Comparison of ENCODE assay signal across 1 cellular context in the genomic region with DNA sequence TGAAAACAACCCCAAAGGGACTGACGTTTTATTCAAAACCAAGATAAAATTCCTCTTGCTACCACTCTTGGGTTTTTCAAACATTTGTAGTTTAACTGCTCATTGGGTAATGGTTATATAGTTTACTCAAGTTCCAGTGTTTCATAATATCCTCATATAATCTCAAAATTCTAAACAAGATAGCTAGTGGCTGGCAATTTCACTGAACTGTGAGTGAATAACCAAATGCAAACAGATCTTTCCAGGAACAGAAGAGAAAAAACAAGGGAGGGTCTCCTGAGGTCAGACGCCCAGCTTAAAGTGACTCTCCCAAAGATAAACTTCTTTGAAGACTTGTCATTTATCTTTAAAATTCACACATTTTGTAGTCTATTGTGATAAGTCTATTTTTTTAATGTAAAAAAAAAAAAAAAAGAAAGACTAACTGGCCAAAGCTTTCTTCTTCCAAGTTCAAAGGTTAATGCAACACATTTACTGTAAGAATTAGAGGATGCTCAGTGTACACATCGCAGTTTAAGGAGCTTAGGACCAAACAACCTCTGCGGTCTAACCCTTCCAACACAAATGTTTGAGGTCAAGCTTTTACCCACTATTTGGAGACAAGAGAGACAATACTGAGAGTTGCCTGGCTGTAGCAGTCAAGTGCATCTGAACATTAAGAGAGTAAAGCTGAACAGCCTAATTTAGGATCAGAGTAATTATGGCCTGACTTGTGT.
TF ChIP-seq lines count a peak whose summit lies in the region.

No MANE protein-coding gene starts in this region.

TF ChIP-seq in HepG2, 621 proteins besides CTCF, POLR2A, EP300 and RAD21 (continues in another document):
- TF ChIP-seq THAP11 (CRISPR knock-in tag; IDR thresholded peaks at IDR 0.05): no peak
- TF ChIP-seq, protein P1, sequence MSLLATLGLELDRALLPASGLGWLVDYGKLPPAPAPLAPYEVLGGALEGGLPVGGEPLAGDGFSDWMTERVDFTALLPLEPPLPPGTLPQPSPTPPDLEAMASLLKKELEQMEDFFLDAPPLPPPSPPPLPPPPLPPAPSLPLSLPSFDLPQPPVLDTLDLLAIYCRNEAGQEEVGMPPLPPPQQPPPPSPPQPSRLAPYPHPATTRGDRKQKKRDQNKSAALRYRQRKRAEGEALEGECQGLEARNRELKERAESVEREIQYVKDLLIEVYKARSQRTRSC (CRISPR knock-in tag; IDR thresholded peaks at IDR 0.05; ENCODE audit: low read depth): no peak
- TF ChIP-seq, protein P2, sequence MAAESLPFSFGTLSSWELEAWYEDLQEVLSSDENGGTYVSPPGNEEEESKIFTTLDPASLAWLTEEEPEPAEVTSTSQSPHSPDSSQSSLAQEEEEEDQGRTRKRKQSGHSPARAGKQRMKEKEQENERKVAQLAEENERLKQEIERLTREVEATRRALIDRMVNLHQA (CRISPR knock-in tag; IDR thresholded peaks at IDR 0.05): no peak
- peak; percentile 57; the same call in 1 of the 2 replicates for TF ChIP-seq ZNF205 (CRISPR knock-in tag; IDR thresholded peaks at IDR 0.05)
- 0 out of 2 replicates have a peak, but pooled peaks have one; percentile 5 for TF ChIP-seq PPARG (CRISPR knock-in tag; conservative IDR thresholded peaks at IDR 0.05)
- peak; percentile 79 for TF ChIP-seq TCF7 (IDR thresholded peaks at IDR 0.05; ENCODE audit: low read depth)
- TF ChIP-seq, protein P3, sequence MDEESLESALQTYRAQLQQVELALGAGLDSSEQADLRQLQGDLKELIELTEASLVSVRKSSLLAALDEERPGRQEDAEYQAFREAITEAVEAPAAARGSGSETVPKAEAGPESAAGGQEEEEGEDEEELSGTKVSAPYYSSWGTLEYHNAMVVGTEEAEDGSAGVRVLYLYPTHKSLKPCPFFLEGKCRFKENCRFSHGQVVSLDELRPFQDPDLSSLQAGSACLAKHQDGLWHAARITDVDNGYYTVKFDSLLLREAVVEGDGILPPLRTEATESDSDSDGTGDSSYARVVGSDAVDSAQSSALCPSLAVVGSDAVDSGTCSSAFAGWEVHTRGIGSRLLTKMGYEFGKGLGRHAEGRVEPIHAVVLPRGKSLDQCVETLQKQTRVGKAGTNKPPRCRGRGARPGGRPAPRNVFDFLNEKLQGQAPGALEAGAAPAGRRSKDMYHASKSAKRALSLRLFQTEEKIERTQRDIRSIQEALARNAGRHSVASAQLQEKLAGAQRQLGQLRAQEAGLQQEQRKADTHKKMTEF (CRISPR knock-in tag; IDR thresholded peaks at IDR 0.05): peak; percentile 45; the same call in 1 of the 2 replicates
- no peak for TF ChIP-seq ZNF501 (CRISPR knock-in tag; IDR thresholded peaks at IDR 0.05)
- TF ChIP-seq FOXM1 (CRISPR knock-in tag; IDR thresholded peaks at IDR 0.05): no peak
- no peak for TF ChIP-seq ZSCAN21 (CRISPR knock-in tag; IDR thresholded peaks at IDR 0.05; ENCODE audit: borderline replicate concordance)
- no peak for TF ChIP-seq FOXA1 (IDR thresholded peaks at IDR 0.05)
- peak; percentile 72 for TF ChIP-seq FOXA1 (CRISPR knock-in tag; IDR thresholded peaks at IDR 0.05)
- TF ChIP-seq, protein P4, sequence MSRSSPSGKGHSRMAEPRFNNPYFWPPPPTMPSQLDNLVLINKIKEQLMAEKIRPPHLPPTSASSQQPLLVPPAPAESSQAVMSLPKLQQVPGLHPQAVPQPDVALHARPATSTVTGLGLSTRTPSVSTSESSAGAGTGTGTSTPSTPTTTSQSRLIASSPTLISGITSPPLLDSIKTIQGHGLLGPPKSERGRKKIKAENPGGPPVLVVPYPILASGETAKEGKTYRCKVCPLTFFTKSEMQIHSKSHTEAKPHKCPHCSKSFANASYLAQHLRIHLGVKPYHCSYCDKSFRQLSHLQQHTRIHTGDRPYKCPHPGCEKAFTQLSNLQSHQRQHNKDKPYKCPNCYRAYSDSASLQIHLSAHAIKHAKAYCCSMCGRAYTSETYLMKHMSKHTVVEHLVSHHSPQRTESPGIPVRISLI (CRISPR knock-in tag; IDR thresholded peaks at IDR 0.05; ENCODE audit: borderline replicate concordance): peak; percentile 86
- TF ChIP-seq ZNF564 (CRISPR knock-in tag; IDR thresholded peaks at IDR 0.05): no peak
- no peak for TF ChIP-seq SCMH1 (CRISPR knock-in tag; IDR thresholded peaks at IDR 0.05; ENCODE audit: borderline replicate concordance)
- TF ChIP-seq, protein P5, sequence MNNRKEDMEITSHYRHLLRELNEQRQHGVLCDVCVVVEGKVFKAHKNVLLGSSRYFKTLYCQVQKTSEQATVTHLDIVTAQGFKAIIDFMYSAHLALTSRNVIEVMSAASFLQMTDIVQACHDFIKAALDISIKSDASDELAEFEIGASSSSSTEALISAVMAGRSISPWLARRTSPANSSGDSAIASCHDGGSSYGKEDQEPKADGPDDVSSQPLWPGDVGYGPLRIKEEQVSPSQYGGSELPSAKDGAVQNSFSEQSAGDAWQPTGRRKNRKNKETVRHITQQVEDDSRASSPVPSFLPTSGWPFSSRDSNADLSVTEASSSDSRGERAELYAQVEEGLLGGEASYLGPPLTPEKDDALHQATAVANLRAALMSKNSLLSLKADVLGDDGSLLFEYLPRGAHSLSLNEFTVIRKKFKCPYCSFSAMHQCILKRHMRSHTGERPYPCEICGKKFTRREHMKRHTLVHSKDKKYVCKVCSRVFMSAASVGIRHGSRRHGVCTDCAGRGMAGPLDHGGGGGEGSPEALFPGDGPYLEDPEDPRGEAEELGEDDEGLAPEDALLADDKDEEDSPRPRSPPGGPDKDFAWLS (CRISPR knock-in tag; IDR thresholded peaks at IDR 0.05; ENCODE audit: borderline replicate concordance): no peak
- no peak for TF ChIP-seq ZFP36L1 (CRISPR knock-in tag; IDR thresholded peaks at IDR 0.05)
- TF ChIP-seq ZFX (CRISPR knock-in tag; IDR thresholded peaks at IDR 0.05; ENCODE audit: low read depth): no peak
- TF ChIP-seq, protein P6, sequence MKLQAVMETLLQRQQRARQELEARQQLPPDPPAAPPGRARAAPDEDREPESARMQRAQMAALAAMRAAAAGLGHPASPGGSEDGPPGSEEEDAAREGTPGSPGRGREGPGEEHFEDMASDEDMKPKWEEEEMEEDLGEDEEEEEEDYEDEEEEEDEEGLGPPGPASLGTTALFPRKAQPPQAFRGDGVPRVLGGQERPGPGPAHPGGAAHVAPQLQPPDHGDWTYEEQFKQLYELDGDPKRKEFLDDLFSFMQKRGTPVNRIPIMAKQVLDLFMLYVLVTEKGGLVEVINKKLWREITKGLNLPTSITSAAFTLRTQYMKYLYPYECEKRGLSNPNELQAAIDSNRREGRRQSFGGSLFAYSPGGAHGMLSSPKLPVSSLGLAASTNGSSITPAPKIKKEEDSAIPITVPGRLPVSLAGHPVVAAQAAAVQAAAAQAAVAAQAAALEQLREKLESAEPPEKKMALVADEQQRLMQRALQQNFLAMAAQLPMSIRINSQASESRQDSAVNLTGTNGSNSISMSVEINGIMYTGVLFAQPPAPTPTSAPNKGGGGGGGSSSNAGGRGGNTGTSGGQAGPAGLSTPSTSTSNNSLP (IDR thresholded peaks at IDR 0.05; ENCODE audit: low read depth, low read length): peak; percentile 49; the same call in 1 of the 2 replicates
- peak; percentile 70; the same call in 1 of the 2 replicates for TF ChIP-seq MBD4 (IDR thresholded peaks at IDR 0.05; ENCODE audit: borderline replicate concordance, low read length)
- TF ChIP-seq SALL2 (CRISPR knock-in tag; IDR thresholded peaks at IDR 0.05): no peak
- TF ChIP-seq, protein P7, sequence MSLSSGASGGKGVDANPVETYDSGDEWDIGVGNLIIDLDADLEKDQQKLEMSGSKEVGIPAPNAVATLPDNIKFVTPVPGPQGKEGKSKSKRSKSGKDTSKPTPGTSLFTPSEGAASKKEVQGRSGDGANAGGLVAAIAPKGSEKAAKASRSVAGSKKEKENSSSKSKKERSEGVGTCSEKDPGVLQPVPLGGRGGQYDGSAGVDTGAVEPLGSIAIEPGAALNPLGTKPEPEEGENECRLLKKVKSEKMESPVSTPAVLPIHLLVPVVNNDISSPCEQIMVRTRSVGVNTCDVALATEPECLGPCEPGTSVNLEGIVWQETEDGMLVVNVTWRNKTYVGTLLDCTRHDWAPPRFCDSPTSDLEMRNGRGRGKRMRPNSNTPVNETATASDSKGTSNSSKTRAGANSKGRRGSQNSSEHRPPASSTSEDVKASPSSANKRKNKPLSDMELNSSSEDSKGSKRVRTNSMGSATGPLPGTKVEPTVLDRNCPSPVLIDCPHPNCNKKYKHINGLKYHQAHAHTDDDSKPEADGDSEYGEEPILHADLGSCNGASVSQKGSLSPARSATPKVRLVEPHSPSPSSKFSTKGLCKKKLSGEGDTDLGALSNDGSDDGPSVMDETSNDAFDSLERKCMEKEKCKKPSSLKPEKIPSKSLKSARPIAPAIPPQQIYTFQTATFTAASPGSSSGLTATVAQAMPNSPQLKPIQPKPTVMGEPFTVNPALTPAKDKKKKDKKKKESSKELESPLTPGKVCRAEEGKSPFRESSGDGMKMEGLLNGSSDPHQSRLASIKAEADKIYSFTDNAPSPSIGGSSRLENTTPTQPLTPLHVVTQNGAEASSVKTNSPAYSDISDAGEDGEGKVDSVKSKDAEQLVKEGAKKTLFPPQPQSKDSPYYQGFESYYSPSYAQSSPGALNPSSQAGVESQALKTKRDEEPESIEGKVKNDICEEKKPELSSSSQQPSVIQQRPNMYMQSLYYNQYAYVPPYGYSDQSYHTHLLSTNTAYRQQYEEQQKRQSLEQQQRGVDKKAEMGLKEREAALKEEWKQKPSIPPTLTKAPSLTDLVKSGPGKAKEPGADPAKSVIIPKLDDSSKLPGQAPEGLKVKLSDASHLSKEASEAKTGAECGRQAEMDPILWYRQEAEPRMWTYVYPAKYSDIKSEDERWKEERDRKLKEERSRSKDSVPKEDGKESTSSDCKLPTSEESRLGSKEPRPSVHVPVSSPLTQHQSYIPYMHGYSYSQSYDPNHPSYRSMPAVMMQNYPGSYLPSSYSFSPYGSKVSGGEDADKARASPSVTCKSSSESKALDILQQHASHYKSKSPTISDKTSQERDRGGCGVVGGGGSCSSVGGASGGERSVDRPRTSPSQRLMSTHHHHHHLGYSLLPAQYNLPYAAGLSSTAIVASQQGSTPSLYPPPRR (CRISPR knock-in tag; IDR thresholded peaks at IDR 0.05; ENCODE audit: borderline replicate concordance): peak; percentile 53; the same call in 1 of the 2 replicates
- no peak for TF ChIP-seq ZNF17 (CRISPR knock-in tag; IDR thresholded peaks at IDR 0.05)
- TF ChIP-seq NFYB (CRISPR knock-in tag; IDR thresholded peaks at IDR 0.05): no peak
- TF ChIP-seq MIER2 (CRISPR knock-in tag; IDR thresholded peaks at IDR 0.05): no peak
- peak; percentile 92; the same call in 1 of the 2 replicates for TF ChIP-seq NR2F2 (IDR thresholded peaks at IDR 0.05; ENCODE audit: borderline replicate concordance, low read depth)
- no peak for TF ChIP-seq FOXP1 (IDR thresholded peaks at IDR 0.05)
- TF ChIP-seq FOXP1 (CRISPR knock-in tag; IDR thresholded peaks at IDR 0.05): peak; percentile 42; the same call in 1 of the 2 replicates
- TF ChIP-seq NR2F6 (IDR thresholded peaks at IDR 0.05): peak; percentile 95
- TF ChIP-seq NR2F6 (CRISPR knock-in tag; IDR thresholded peaks at IDR 0.05): peak; percentile 70
- no peak for TF ChIP-seq HOXA5 (CRISPR knock-in tag; IDR thresholded peaks at IDR 0.05)
- peak; percentile 52; the same call in 1 of the 2 replicates for TF ChIP-seq NAIF1 (CRISPR knock-in tag; IDR thresholded peaks at IDR 0.05; ENCODE audit: borderline replicate concordance)
- TF ChIP-seq ZNF143 (CRISPR knock-in tag; IDR thresholded peaks at IDR 0.05): no peak
- TF ChIP-seq TGIF2 (CRISPR knock-in tag; IDR thresholded peaks at IDR 0.05): 0 out of 2 replicates have a peak, but pooled peaks have one; percentile 42
- TF ChIP-seq LCORL (IDR thresholded peaks at IDR 0.05): no peak
- TF ChIP-seq LCORL (CRISPR knock-in tag; IDR thresholded peaks at IDR 0.05): no peak
- peak; percentile 73 for TF ChIP-seq FOXA3 (CRISPR knock-in tag; IDR thresholded peaks at IDR 0.05)
- TF ChIP-seq SRF (IDR thresholded peaks at IDR 0.05; ENCODE audit: low read depth, low read length): no peak
- TF ChIP-seq, protein P8, sequence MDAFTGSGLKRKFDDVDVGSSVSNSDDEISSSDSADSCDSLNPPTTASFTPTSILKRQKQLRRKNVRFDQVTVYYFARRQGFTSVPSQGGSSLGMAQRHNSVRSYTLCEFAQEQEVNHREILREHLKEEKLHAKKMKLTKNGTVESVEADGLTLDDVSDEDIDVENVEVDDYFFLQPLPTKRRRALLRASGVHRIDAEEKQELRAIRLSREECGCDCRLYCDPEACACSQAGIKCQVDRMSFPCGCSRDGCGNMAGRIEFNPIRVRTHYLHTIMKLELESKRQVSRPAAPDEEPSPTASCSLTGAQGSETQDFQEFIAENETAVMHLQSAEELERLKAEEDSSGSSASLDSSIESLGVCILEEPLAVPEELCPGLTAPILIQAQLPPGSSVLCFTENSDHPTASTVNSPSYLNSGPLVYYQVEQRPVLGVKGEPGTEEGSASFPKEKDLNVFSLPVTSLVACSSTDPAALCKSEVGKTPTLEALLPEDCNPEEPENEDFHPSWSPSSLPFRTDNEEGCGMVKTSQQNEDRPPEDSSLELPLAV (CRISPR knock-in tag; conservative IDR thresholded peaks at IDR 0.05; ENCODE audit: low read depth): no peak
- peak; percentile 93 for TF ChIP-seq RXRB (CRISPR knock-in tag; IDR thresholded peaks at IDR 0.05; ENCODE audit: borderline replicate concordance)
- TF ChIP-seq GFI1 (CRISPR knock-in tag; IDR thresholded peaks at IDR 0.05; ENCODE audit: borderline replicate concordance): peak; percentile 63; the same call in 1 of the 2 replicates
- no peak for TF ChIP-seq CBX2 (IDR thresholded peaks at IDR 0.05; ENCODE audit: low read depth, low read length)
- TF ChIP-seq CBX2 (CRISPR knock-in tag; IDR thresholded peaks at IDR 0.05; ENCODE audit: low read depth): no peak
- peak; percentile 42; the same call in 1 of the 2 replicates for TF ChIP-seq HDAC1 (CRISPR knock-in tag; IDR thresholded peaks at IDR 0.05)
- no peak for TF ChIP-seq KAT2B (IDR thresholded peaks at IDR 0.05; ENCODE audit: borderline replicate concordance, low read depth, low read length)
- TF ChIP-seq, protein P9, sequence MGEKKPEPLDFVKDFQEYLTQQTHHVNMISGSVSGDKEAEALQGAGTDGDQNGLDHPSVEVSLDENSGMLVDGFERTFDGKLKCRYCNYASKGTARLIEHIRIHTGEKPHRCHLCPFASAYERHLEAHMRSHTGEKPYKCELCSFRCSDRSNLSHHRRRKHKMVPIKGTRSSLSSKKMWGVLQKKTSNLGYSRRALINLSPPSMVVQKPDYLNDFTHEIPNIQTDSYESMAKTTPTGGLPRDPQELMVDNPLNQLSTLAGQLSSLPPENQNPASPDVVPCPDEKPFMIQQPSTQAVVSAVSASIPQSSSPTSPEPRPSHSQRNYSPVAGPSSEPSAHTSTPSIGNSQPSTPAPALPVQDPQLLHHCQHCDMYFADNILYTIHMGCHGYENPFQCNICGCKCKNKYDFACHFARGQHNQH (CRISPR knock-in tag; IDR thresholded peaks at IDR 0.05): peak; percentile 29; the same call in 1 of the 2 replicates
- TF ChIP-seq, protein P10, sequence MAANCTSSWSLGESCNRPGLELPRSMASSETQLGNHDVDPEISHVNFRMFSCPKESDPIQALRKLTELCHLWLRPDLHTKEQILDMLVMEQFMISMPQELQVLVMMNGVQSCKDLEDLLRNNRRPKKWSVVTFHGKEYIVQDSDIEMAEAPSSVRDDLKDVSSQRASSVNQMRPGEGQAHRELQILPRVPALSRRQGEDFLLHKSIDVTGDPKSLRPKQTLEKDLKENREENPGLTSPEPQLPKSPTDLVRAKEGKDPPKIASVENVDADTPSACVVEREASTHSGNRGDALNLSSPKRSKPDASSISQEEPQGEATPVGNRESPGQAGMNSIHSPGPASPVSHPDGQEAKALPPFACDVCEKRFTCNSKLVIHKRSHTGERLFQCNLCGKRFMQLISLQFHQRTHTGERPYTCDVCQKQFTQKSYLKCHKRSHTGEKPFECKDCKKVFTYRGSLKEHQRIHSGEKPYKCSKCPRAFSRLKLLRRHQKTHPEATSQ (CRISPR knock-in tag; IDR thresholded peaks at IDR 0.05; ENCODE audit: borderline replicate concordance): no peak
